8 cellular contexts compared by ENCODE assay signal in genomic region chr6:112087136-112087908, GRCh38. TPM values are rescaled to one million over a fixed set of nuclear protein-coding genes. Genes with fewer than 3 reads are reported as not detected.
A peak's percentile ranks its signal among the peaks of the same experiment; 100 is the strongest.
DNase-seq lines count a peak whose midpoint lies in the region; ATAC-seq and TF ChIP-seq lines count a peak whose summit lies in the region.

TSS of gene FAM229B (plus strand) at chr6:112087591. CDS start at chr6:112099284, 11,693 bp downstream.
TSS of gene TUBE1 (minus strand) at chr6:112087482. CDS start at chr6:112087434, 48 bp downstream.

- no peaks in the 10 kb centered on the region for H3K9me3 Mint-ChIP-seq in activated T-cell treated with anti-CD3 and anti-CD28 coated beads, Interleukin-2, amount 50 U/mL, for 72 hours
- no peaks in the 10 kb centered on the region for H3K9me3 Mint-ChIP-seq in naive B cell
- no peaks in the 10 kb centered on the region for H3K9me3 Mint-ChIP-seq in stimulated activated memory B cell treated with anti-CD40 and anti-IgM and Interleukin-4, amounts not matched to agents 10 μg/mL and 1 μg/mL and 100 μg/mL, for 72 hours

- no peaks in the 10 kb centered on the region for H3K36me3 ChIP-seq in fibroblast of lung (ENCODE audit: control insufficient read depth, insufficient read depth, low read length)

- peak within 1 kb of the TSS; percentile 71 to 99 (median 77) for H3K4me3 ChIP-seq in fibroblast of lung (replicated peaks in 1 of 4; ENCODE audit: control extremely low read depth in 1 of 4, insufficient read depth in 1 of 4, low read depth in 3 of 4, low read length in 4 of 4)

- no peaks in the 10 kb centered on the region for H3K9me3 ChIP-seq in fibroblast of lung (ENCODE audit: control insufficient read depth, insufficient read depth, low read depth, low read length)

- H3K27ac Mint-ChIP-seq in activated T-cell treated with anti-CD3 and anti-CD28 coated beads, Interleukin-2, amount 50 U/mL, for 72 hours: no peak within 1 kb of the TSS
- H3K27ac Mint-ChIP-seq in naive B cell: no peak within 1 kb of the TSS
- no peak within 1 kb of the TSS for H3K27ac Mint-ChIP-seq in stimulated activated memory B cell treated with anti-CD40 and anti-IgM and Interleukin-4, amounts not matched to agents 10 μg/mL and 1 μg/mL and 100 μg/mL, for 72 hours

- H3K4me1 ChIP-seq in fibroblast of lung (ENCODE audit: control insufficient read depth, extremely low read depth, insufficient read depth, low read length): no peaks in the 10 kb centered on the region

- ATAC-seq in GM21723 (IDR thresholded peaks at IDR 0.05; ENCODE audit: unreplicated experiment): peak; percentile 97
- peak; percentile 97 to 98 for ATAC-seq in activated T-cell treated with anti-CD3 and anti-CD28 coated beads, Interleukin-2, amount 50 U/mL, for 72 hours (replicated peaks in 1 of 2)
- ATAC-seq in naive B cell (ENCODE audit: low read depth in 2 of 2): peak; percentile 92
- ATAC-seq in stimulated activated memory B cell treated with anti-CD40 and anti-IgM and Interleukin-4, amounts not matched to agents 10 μg/mL and 1 μg/mL and 100 μg/mL, for 72 hours: peak; percentile 99

- H4K20me1 ChIP-seq in fibroblast of lung (ENCODE audit: control insufficient read depth, extremely low read depth, insufficient read depth, low read length): no peaks in the 10 kb centered on the region

- H2AFZ ChIP-seq in fibroblast of lung (ENCODE audit: low read length): peak within 1 kb of the TSS; percentile 86

- H3K79me2 ChIP-seq in fibroblast of lung (ENCODE audit: control insufficient read depth, insufficient read depth, low read length): no peaks in the 10 kb centered on the region

- H3K27ac ChIP-seq in fibroblast of lung (ENCODE audit: insufficient read depth, low read length): peak within 1 kb of the TSS; percentile 82

- peaks cover 10% of the 10 kb centered on the region for H3K4me1 Mint-ChIP-seq in activated T-cell treated with anti-CD3 and anti-CD28 coated beads, Interleukin-2, amount 50 U/mL, for 72 hours (ENCODE audit: low read depth)
- H3K4me1 Mint-ChIP-seq in naive B cell: peaks cover 0 to 2% (median 0%) of the 10 kb centered on the region in 3 donors
- H3K4me1 Mint-ChIP-seq in stimulated activated memory B cell treated with anti-CD40 and anti-IgM and Interleukin-4, amounts not matched to agents 10 μg/mL and 1 μg/mL and 100 μg/mL, for 72 hours: no peaks in the 10 kb centered on the region

- H3K4me2 ChIP-seq in fibroblast of lung (ENCODE audit: extremely low read depth, insufficient read depth, low read length): peak within 1 kb of the TSS; percentile 80

- no peak within 1 kb of the TSS for H3K4me3 Mint-ChIP-seq in activated T-cell treated with anti-CD3 and anti-CD28 coated beads, Interleukin-2, amount 50 U/mL, for 72 hours
- no peak within 1 kb of the TSS for H3K4me3 Mint-ChIP-seq in naive B cell
- H3K4me3 Mint-ChIP-seq in stimulated activated memory B cell treated with anti-CD40 and anti-IgM and Interleukin-4, amounts not matched to agents 10 μg/mL and 1 μg/mL and 100 μg/mL, for 72 hours: no peak within 1 kb of the TSS

- no peaks in the 10 kb centered on the region for H3K27me3 ChIP-seq in fibroblast of lung (ENCODE audit: control insufficient read depth, insufficient read depth, low read length)

- peak within 1 kb of the TSS; percentile 72 for H3K9ac ChIP-seq in fibroblast of lung (ENCODE audit: insufficient read depth, low read length)

- H3K36me3 Mint-ChIP-seq in activated T-cell treated with anti-CD3 and anti-CD28 coated beads, Interleukin-2, amount 50 U/mL, for 72 hours (ENCODE audit: insufficient read depth in 2 of 2): peaks cover 1 to 8% of the 10 kb centered on the region in 2 donors
- H3K36me3 Mint-ChIP-seq in naive B cell: no peaks in the 10 kb centered on the region
- H3K36me3 Mint-ChIP-seq in stimulated activated memory B cell treated with anti-CD40 and anti-IgM and Interleukin-4, amounts not matched to agents 10 μg/mL and 1 μg/mL and 100 μg/mL, for 72 hours: peaks cover 12% of the 10 kb centered on the region

- DNase-seq in DMS79 treated with DMSO at 0.1 percent for 48 hours (lab: John Stamatoyannopoulos, UW) (peak; percentile 93), KG1 (lab: John Stamatoyannopoulos, UW) (peak; percentile 90), fibroblast of lung (ENCODE audit: low read depth in 2 of 2) (peak; percentile 98 to 100), naive B cell (peak; percentile 92)
- DNase-seq in activated T-cell treated with anti-CD3 and anti-CD28 coated beads, Interleukin-2, amount 50 U/mL, for 72 hours: peak; percentile 88 to 94

- TF ChIP-seq CTCF in fibroblast of lung (conservative IDR thresholded peaks at IDR 0.05 in 1 of 2, IDR thresholded peaks at IDR 0.05 in 1 of 2; ENCODE audit: low read depth in 1 of 2, low read length in 2 of 2): no peak

- H3K27me3 Mint-ChIP-seq in activated T-cell treated with anti-CD3 and anti-CD28 coated beads, Interleukin-2, amount 50 U/mL, for 72 hours (ENCODE audit: low read depth): peaks cover 14% of the 10 kb centered on the region
- H3K27me3 Mint-ChIP-seq in naive B cell: peaks cover 4 to 10% (median 10%) of the 10 kb centered on the region in 3 donors
- peaks cover 18% of the 10 kb centered on the region for H3K27me3 Mint-ChIP-seq in stimulated activated memory B cell treated with anti-CD40 and anti-IgM and Interleukin-4, amounts not matched to agents 10 μg/mL and 1 μg/mL and 100 μg/mL, for 72 hours

TF ChIP-seq in PFSK-1, 5 proteins besides CTCF, POLR2A, EP300 and RAD21:
- TF ChIP-seq POLR2AphosphoS5 (IDR thresholded peaks at IDR 0.05; ENCODE audit: low read depth, low read length): peak; percentile 87
- TF ChIP-seq REST (IDR thresholded peaks at IDR 0.05; ENCODE audit: insufficient read depth in 1 of 2, low read depth in 2 of 2, low read length in 2 of 2): no peak
- TF ChIP-seq TAF1 (IDR thresholded peaks at IDR 0.05; ENCODE audit: borderline replicate concordance, insufficient read depth, low read length): 0 out of 2 replicates have a peak, but pooled peaks have one; percentile 26
- 0 out of 2 replicates have a peak, but pooled peaks have one; percentile 10 for TF ChIP-seq SIN3A (IDR thresholded peaks at IDR 0.05; ENCODE audit: borderline replicate concordance, insufficient read depth, low read length)
- peak; percentile 86 for TF ChIP-seq FOXP2 (optimal IDR thresholded peaks at IDR 0.05; ENCODE audit: borderline replicate concordance, extremely low read depth, extremely low read length, insufficient read depth)

RNA-seq across cellular contexts. Expression of gene FAM229B, which starts in this region (rescaled TPM):
- polyA plus RNA-seq in PFSK-1 (2012; ENCODE audit: insufficient read length, low read depth): 11.3 TPM
- 1 to 10 TPM; 3.3 to 6.6 TPM for total RNA-seq in activated T-cell treated with anti-CD3 and anti-CD28 coated beads, Interleukin-2, amount 50 U/mL, for 72 hours
- total RNA-seq in fibroblast of lung: 10.0 and 20.3 TPM in 2 replicates
- polyA plus RNA-seq in fibroblast of lung: 23.8 and 24.6 TPM in 2 replicates
- polyA plus RNA-seq in fibroblast of lung (2012): 35.4 and 35.6 TPM in 2 replicates
- polyA minus RNA-seq in fibroblast of lung (ENCODE audit: low replicate concordance): 7.7 and 12.8 TPM in 2 replicates
- polyA plus RNA-seq in naive B cell (ENCODE audit: low read depth in 6 of 6): 1 to 10 TPM; 2.7 to 9.0 (median 4.7) TPM

RNA-seq across cellular contexts. Expression of gene TUBE1, which starts in this region (rescaled TPM):
- 28.3 TPM for polyA plus RNA-seq in PFSK-1 (2012; ENCODE audit: insufficient read length, low read depth)
- total RNA-seq in activated T-cell treated with anti-CD3 and anti-CD28 coated beads, Interleukin-2, amount 50 U/mL, for 72 hours: 10 to 100 TPM; 66.4 to 76.6 TPM
- 37.5 and 48.6 TPM in 2 replicates for total RNA-seq in fibroblast of lung
- polyA plus RNA-seq in fibroblast of lung (9.1 and 10.8 TPM in 2 replicates), naive B cell (ENCODE audit: low read depth in 6 of 6) (10 to 100 TPM in 5 of 6 donors, 1 to 10 TPM in 1; 8.1 to 14.5 (median 11.5) TPM)
- 8.3 and 9.6 TPM in 2 replicates for polyA plus RNA-seq in fibroblast of lung (2012)
- 0.22 and 1.5 TPM in 2 replicates for polyA minus RNA-seq in fibroblast of lung (ENCODE audit: low replicate concordance)

Comparison
In these comparisons a context has a peak if more than half of its experiments do, and no peak if none do; other contexts are left out.
1. Peak in every context shown above with its lines: DNase-seq, ATAC-seq, H3K4me3 ChIP-seq and H3K27ac ChIP-seq.